ENCODE assay signal across 9 cellular contexts in the genomic region with DNA sequence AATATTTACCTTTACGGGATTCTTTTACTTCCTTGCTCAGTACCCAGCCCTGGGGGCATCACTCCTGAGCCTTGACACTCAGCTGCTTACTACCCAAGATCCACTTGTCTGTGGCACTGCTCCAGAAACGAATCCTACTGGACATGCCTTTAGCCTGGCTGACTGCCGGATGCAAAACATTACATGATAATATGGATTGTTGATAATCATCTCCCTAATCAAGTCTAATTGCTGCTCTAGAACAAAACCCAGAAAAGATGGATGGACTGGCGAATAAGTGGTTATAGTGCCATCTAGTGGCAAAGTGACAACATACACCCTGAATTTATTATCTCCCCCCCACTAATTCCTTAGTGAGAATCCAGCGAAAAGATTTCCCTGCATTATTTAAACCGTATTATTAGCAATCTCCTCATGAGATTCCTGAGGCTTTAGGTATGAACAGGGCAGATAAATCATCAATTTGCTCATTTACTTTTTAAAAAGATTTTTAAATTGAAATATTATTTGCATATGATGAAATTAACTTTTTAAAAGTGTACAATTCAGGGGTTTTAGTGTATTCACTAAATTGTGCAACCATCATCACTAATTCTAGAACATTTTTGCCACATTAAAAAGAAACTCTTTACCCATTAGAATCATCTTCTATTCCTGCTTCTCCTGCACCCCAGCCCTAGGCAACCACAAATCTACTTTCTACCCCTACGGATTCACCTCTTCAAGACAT.
DNase-seq lines count a peak whose midpoint lies in the region; ATAC-seq lines count a peak whose summit lies in the region.
"Had no signal": no experiment of that assay in that cellular context is flagged by ENCODE, and none has a peak within 500 bp of the region (broad histone marks: within the 10 kb centered on the region; RNA-seq: fewer than 3 reads in every experiment).

No MANE protein-coding gene starts in this region.

- H3K4me3 Mint-ChIP-seq in activated CD4-positive, alpha-beta memory T cell treated with anti-CD3 and anti-CD28 coated beads, Interleukin-2, amount 10 ng/mL, durations not matched to agents 7 days and 5 days, result no peak overlapping the region
- no peak overlapping the region for H3K4me3 Mint-ChIP-seq in activated CD4-positive, alpha-beta memory T cell treated with anti-CD3 and anti-CD28 coated beads for 36 hours
- H3K4me3 Mint-ChIP-seq in effector memory CD8-positive, alpha-beta T cell, result no peak overlapping the region
- H3K4me3 Mint-ChIP-seq in memory B cell, result no peak overlapping the region
- H3K4me3 Mint-ChIP-seq: activated naive CD8-positive, alpha-beta T cell had no signal

- no peak overlapping the region for H3K27ac Mint-ChIP-seq in activated CD4-positive, alpha-beta memory T cell treated with anti-CD3 and anti-CD28 coated beads, Interleukin-2, amount 10 ng/mL, durations not matched to agents 7 days and 5 days
- no peak overlapping the region for H3K27ac Mint-ChIP-seq in activated CD4-positive, alpha-beta memory T cell treated with anti-CD3 and anti-CD28 coated beads for 36 hours
- H3K27ac Mint-ChIP-seq in effector memory CD8-positive, alpha-beta T cell, result no peak overlapping the region
- no peak overlapping the region for H3K27ac Mint-ChIP-seq in memory B cell
- H3K27ac Mint-ChIP-seq: activated naive CD8-positive, alpha-beta T cell had no signal

- H3K27me3 Mint-ChIP-seq in activated CD4-positive, alpha-beta memory T cell treated with anti-CD3 and anti-CD28 coated beads, Interleukin-2, amount 10 ng/mL, durations not matched to agents 7 days and 5 days, result peaks cover 1% of the 10 kb centered on the region
- peaks cover 2% of the 10 kb centered on the region for H3K27me3 Mint-ChIP-seq in activated CD4-positive, alpha-beta memory T cell treated with anti-CD3 and anti-CD28 coated beads for 36 hours
- H3K27me3 Mint-ChIP-seq in effector memory CD8-positive, alpha-beta T cell, result no peaks in the 10 kb centered on the region
- no peaks in the 10 kb centered on the region for H3K27me3 Mint-ChIP-seq in memory B cell

- H3K9me3 Mint-ChIP-seq in activated CD4-positive, alpha-beta memory T cell treated with anti-CD3 and anti-CD28 coated beads, Interleukin-2, amount 10 ng/mL, durations not matched to agents 7 days and 5 days, result no peaks in the 10 kb centered on the region
- H3K9me3 Mint-ChIP-seq in activated CD4-positive, alpha-beta memory T cell treated with anti-CD3 and anti-CD28 coated beads for 36 hours, result no peaks in the 10 kb centered on the region
- no peaks in the 10 kb centered on the region for H3K9me3 Mint-ChIP-seq in effector memory CD8-positive, alpha-beta T cell
- no peaks in the 10 kb centered on the region for H3K9me3 Mint-ChIP-seq in memory B cell

- CTCF ChIA-PET in activated CD4-positive, alpha-beta memory T cell treated with anti-CD3 and anti-CD28 coated beads, Interleukin-2, amount 10 ng/mL, durations not matched to agents 7 days and 5 days (lab: Charles Lee), result interaction anchor here (0.7 to 2.9 kb wide), 18 partner anchors 9 to 273 kb away, joined by 3 to 13 read pairs (median 4); a partner anchor contains a TSS
- CTCF ChIA-PET in activated CD4-positive, alpha-beta memory T cell treated with anti-CD3 and anti-CD28 coated beads for 36 hours (lab: Charles Lee), result interaction anchor here (0.7 to 2.5 kb wide), 21 partner anchors 10 to 280 kb away, joined by 3 to 23 read pairs (median 5); a partner anchor contains a TSS

- ATAC-seq in effector memory CD8-positive, alpha-beta T cell (replicated peaks), result peak; percentile 67
- ATAC-seq in memory B cell (ENCODE audit: low read depth), result peak; percentile 65
- ATAC-seq in HG03097 (IDR thresholded peaks at IDR 0.05; ENCODE audit: low FRiP score, unreplicated experiment), result no peak
- ATAC-seq in HG03280 (IDR thresholded peaks at IDR 0.05; ENCODE audit: unreplicated experiment), result no peak

- intact Hi-C loops in activated CD4-positive, alpha-beta memory T cell treated with anti-CD3 and anti-CD28 coated beads for 36 hours (cut with micrococcal nuclease), result loop anchor here (1.0 to 5.0 kb wide), 3 partner anchors 62 to 352 kb away; a partner anchor contains a TSS

- peaks cover 40% of the 10 kb centered on the region for H3K36me3 Mint-ChIP-seq in activated CD4-positive, alpha-beta memory T cell treated with anti-CD3 and anti-CD28 coated beads, Interleukin-2, amount 10 ng/mL, durations not matched to agents 7 days and 5 days (ENCODE audit: low read depth)
- no peaks in the 10 kb centered on the region for H3K36me3 Mint-ChIP-seq in activated CD4-positive, alpha-beta memory T cell treated with anti-CD3 and anti-CD28 coated beads for 36 hours
- peaks cover 15% of the 10 kb centered on the region for H3K36me3 Mint-ChIP-seq in effector memory CD8-positive, alpha-beta T cell (ENCODE audit: insufficient read depth)
- H3K36me3 Mint-ChIP-seq in memory B cell, result no peaks in the 10 kb centered on the region
- H3K36me3 Mint-ChIP-seq: activated naive CD8-positive, alpha-beta T cell had no signal

- POLR2A ChIA-PET in activated CD4-positive, alpha-beta memory T cell treated with anti-CD3 and anti-CD28 coated beads, Interleukin-2, amount 10 ng/mL, durations not matched to agents 7 days and 5 days (lab: Charles Lee), result interaction anchor here (1.3 to 2.1 kb wide), 2 partner anchors 17 to 100 kb away, joined by 4 to 18 read pairs; no protein-coding TSS in a partner anchor
- POLR2A ChIA-PET in activated CD4-positive, alpha-beta memory T cell treated with anti-CD3 and anti-CD28 coated beads for 36 hours (lab: Charles Lee), result interaction anchor here (0.5 kb wide), 1 partner anchor 16 kb away, joined by 4 read pairs; no protein-coding TSS in a partner anchor

- peak; percentile 22 for DNase-seq in activated CD4-positive, alpha-beta memory T cell treated with anti-CD3 and anti-CD28 coated beads, Interleukin-2, amount 10 ng/mL, durations not matched to agents 7 days and 5 days
- no peak for DNase-seq in activated CD4-positive, alpha-beta memory T cell treated with anti-CD3 and anti-CD28 coated beads for 36 hours
- DNase-seq in M059J (ENCODE audit: low read depth), result peak; percentile 60
- peak; percentile 78 for DNase-seq in RKO (ENCODE audit: low spot score)
- DNase-seq in effector memory CD8-positive, alpha-beta T cell, result peak; percentile 11 to 32 (median 12)
- peak; percentile 22 to 62 for DNase-seq in memory B cell (ENCODE audit: low spot score in 2 of 2)

- H3K4me1 Mint-ChIP-seq in activated CD4-positive, alpha-beta memory T cell treated with anti-CD3 and anti-CD28 coated beads, Interleukin-2, amount 10 ng/mL, durations not matched to agents 7 days and 5 days, result peaks cover 35% of the 10 kb centered on the region
- peaks cover 26% of the 10 kb centered on the region for H3K4me1 Mint-ChIP-seq in activated CD4-positive, alpha-beta memory T cell treated with anti-CD3 and anti-CD28 coated beads for 36 hours (ENCODE audit: low read depth)
- peaks cover 5 to 6% of the 10 kb centered on the region in 2 donors for H3K4me1 Mint-ChIP-seq in effector memory CD8-positive, alpha-beta T cell (ENCODE audit: low read depth in 2 of 2)
- peaks cover 4% of the 10 kb centered on the region for H3K4me1 Mint-ChIP-seq in memory B cell

Comparison
In these comparisons a context has a peak if more than half of its experiments do, and no peak if none do; other contexts are left out.
1. ATAC-seq: peak in effector memory CD8-positive, alpha-beta T cell (single experiment) and memory B cell (single experiment); none in HG03097 (single experiment) and HG03280 (single experiment).